Comparison of ENCODE assay signal across 14 cellular contexts in genomic region chr12:128268348-128268725, GRCh38. TPM values are rescaled to one million over a fixed set of nuclear protein-coding genes. Genes with fewer than 3 reads are reported as not detected.
DNase-seq lines count a peak whose midpoint lies in the region; ATAC-seq and TF ChIP-seq lines count a peak whose summit lies in the region.
"Had no signal": no experiment of that assay in that cellular context is flagged by ENCODE, and none has a peak within 500 bp of the region (broad histone marks: within the 10 kb centered on the region; RNA-seq: fewer than 3 reads in every experiment).

No MANE protein-coding gene starts in this region.

- no peak overlapping the region for H3K27ac ChIP-seq in esophagus muscularis mucosa (replicated peaks in 1 of 4)
- H3K27ac ChIP-seq in suprapubic skin, result no peak overlapping the region
- H3K27ac ChIP-seq: ascending aorta had no signal

- 2% methylated on average over 22 of the region's 34 CpGs for WGBS in esophagus muscularis mucosa
- WGBS in suprapubic skin, result 0% methylated on average over 14 of the region's 34 CpGs

- peaks cover 85% of the 10 kb centered on the region for H3K27me3 Mint-ChIP-seq in mesothelial cell of epicardium (ENCODE audit: low read depth)
- H3K27me3 Mint-ChIP-seq in activated CD4-positive, alpha-beta T cell treated with anti-CD3 and anti-CD28 coated beads, Interleukin-2, amount 10 ng/mL, durations not matched to agents 7 days and 5 days, result peaks cover 35% of the 10 kb centered on the region

- peaks cover 0 to 20% (median 2%) of the 10 kb centered on the region in 4 donors for H3K9me3 ChIP-seq in esophagus muscularis mucosa
- H3K9me3 ChIP-seq in suprapubic skin, result no peaks in the 10 kb centered on the region
- H3K9me3 ChIP-seq: ascending aorta had no signal

- DNase-seq in NCI-H748 treated with DMSO at 0.1 percent for 48 hours (lab: John Stamatoyannopoulos, UW) (peak; percentile 17), esophagus muscularis mucosa (ENCODE audit: extremely low spot score) (no peak), mesothelial cell of epicardium (ENCODE audit: low spot score in 2 of 2, unreplicated experiment in 2 of 2) (no peak), suprapubic skin (ENCODE audit: low spot score in 2 of 2) (no peak), DMS53 treated with DMSO at 0.1 percent for 48 hours (lab: John Stamatoyannopoulos, UW; ENCODE audit: unreplicated experiment) (no peak)
- DNase-seq in activated CD4-positive, alpha-beta T cell treated with anti-CD3 and anti-CD28 coated beads, Interleukin-2, amount 10 ng/mL, durations not matched to agents 7 days and 5 days, result no peak
- DNase-seq: activated T-cell treated with anti-CD3 and anti-CD28 coated beads, Interleukin-2, amount 50 U/mL, for 24 hours; CD4-positive, alpha-beta T cell; NCI-H2029; OCI-M1 had no signal

- H3K4me3 Mint-ChIP-seq in mesothelial cell of epicardium, result peak overlapping the region; percentile 75
- H3K4me3 Mint-ChIP-seq in activated CD4-positive, alpha-beta T cell treated with anti-CD3 and anti-CD28 coated beads, Interleukin-2, amount 10 ng/mL, durations not matched to agents 7 days and 5 days, result no peak overlapping the region
- H3K4me3 Mint-ChIP-seq: activated T-cell treated with anti-CD3 and anti-CD28 coated beads, Interleukin-2, amount 50 U/mL, for 24 hours; CD4-positive, alpha-beta T cell; memory B cell had no signal

- POLR2A ChIA-PET in activated CD4-positive, alpha-beta T cell treated with anti-CD3 and anti-CD28 coated beads, Interleukin-2, amount 10 ng/mL, durations not matched to agents 7 days and 5 days (lab: Charles Lee), result no interaction called here

- no peaks in the 10 kb centered on the region for H3K36me3 ChIP-seq in esophagus muscularis mucosa
- no peaks in the 10 kb centered on the region for H3K36me3 ChIP-seq in suprapubic skin
- H3K36me3 ChIP-seq: ascending aorta had no signal

- TF ChIP-seq POLR2A in esophagus muscularis mucosa (IDR thresholded peaks at IDR 0.05; ENCODE audit: low read depth) (no peak), suprapubic skin (IDR thresholded peaks at IDR 0.05) (no peak)

- H3K27me3 ChIP-seq in esophagus muscularis mucosa (peaks cover 3 to 84% (median 12%) of the 10 kb centered on the region in 4 donors), suprapubic skin (peaks cover 62% of the 10 kb centered on the region)
- H3K27me3 ChIP-seq: ascending aorta had no signal

- no peak overlapping the region for H3K27ac Mint-ChIP-seq in mesothelial cell of epicardium
- H3K27ac Mint-ChIP-seq in activated CD4-positive, alpha-beta T cell treated with anti-CD3 and anti-CD28 coated beads, Interleukin-2, amount 10 ng/mL, durations not matched to agents 7 days and 5 days, result no peak overlapping the region
- H3K27ac Mint-ChIP-seq: activated T-cell treated with anti-CD3 and anti-CD28 coated beads, Interleukin-2, amount 50 U/mL, for 24 hours; CD4-positive, alpha-beta T cell; memory B cell had no signal

- H3K4me3 ChIP-seq in esophagus muscularis mucosa (peak overlapping the region; percentile 39 to 59 (median 45)), suprapubic skin (peak overlapping the region; percentile 49)

- intact Hi-C loops in esophagus muscularis mucosa (cut with DNase I), result no loop called here

- CTCF ChIA-PET in activated CD4-positive, alpha-beta T cell treated with anti-CD3 and anti-CD28 coated beads, Interleukin-2, amount 10 ng/mL, durations not matched to agents 7 days and 5 days (lab: Charles Lee), result no interaction called here

- ATAC-seq in GM19463 (IDR thresholded peaks at IDR 0.05; ENCODE audit: unreplicated experiment), result no peak

- H3K4me1 ChIP-seq in esophagus muscularis mucosa (peaks cover 12 to 27% (median 19%) of the 10 kb centered on the region in 4 donors), suprapubic skin (peaks cover 30% of the 10 kb centered on the region)
- H3K4me1 ChIP-seq: ascending aorta had no signal

- H3K36me3 Mint-ChIP-seq in mesothelial cell of epicardium, result no peaks in the 10 kb centered on the region
- no peaks in the 10 kb centered on the region for H3K36me3 Mint-ChIP-seq in activated CD4-positive, alpha-beta T cell treated with anti-CD3 and anti-CD28 coated beads, Interleukin-2, amount 10 ng/mL, durations not matched to agents 7 days and 5 days (ENCODE audit: low read depth)
- H3K36me3 Mint-ChIP-seq: memory B cell had no signal

- TF ChIP-seq CTCF in esophagus muscularis mucosa (IDR thresholded peaks at IDR 0.05), result no peak
- no peak for TF ChIP-seq CTCF in mesothelial cell of epicardium (IDR thresholded peaks at IDR 0.05; ENCODE audit: unreplicated experiment)
- no peak for TF ChIP-seq CTCF in suprapubic skin (IDR thresholded peaks at IDR 0.05)

- no peak for TF ChIP-seq EP300 in esophagus muscularis mucosa (IDR thresholded peaks at IDR 0.05)
- no peak for TF ChIP-seq EP300 in suprapubic skin (IDR thresholded peaks at IDR 0.05)

- peaks cover 20% of the 10 kb centered on the region for H3K9me3 Mint-ChIP-seq in mesothelial cell of epicardium
- H3K9me3 Mint-ChIP-seq in activated CD4-positive, alpha-beta T cell treated with anti-CD3 and anti-CD28 coated beads, Interleukin-2, amount 10 ng/mL, durations not matched to agents 7 days and 5 days, result peaks cover 6% of the 10 kb centered on the region

- H3K4me1 Mint-ChIP-seq in mesothelial cell of epicardium, result peaks cover 8% of the 10 kb centered on the region
- no peaks in the 10 kb centered on the region for H3K4me1 Mint-ChIP-seq in activated CD4-positive, alpha-beta T cell treated with anti-CD3 and anti-CD28 coated beads, Interleukin-2, amount 10 ng/mL, durations not matched to agents 7 days and 5 days
- H3K4me1 Mint-ChIP-seq: memory B cell had no signal

RNA-seq across cellular contexts. Expression of gene TMEM132C, which starts 1.4 kb away (rescaled TPM):
- total RNA-seq in esophagus muscularis mucosa (1 to 10 TPM; 2.9 to 3.8 (median 3.5) TPM), mesothelial cell of epicardium (24.2 to 26.0 TPM (median 25.5 TPM) in 3 replicates), suprapubic skin (1 to 10 TPM; 1.2 to 3.8 (median 2.3) TPM)
- total RNA-seq in activated CD4-positive, alpha-beta T cell treated with anti-CD3 and anti-CD28 coated beads, Interleukin-2, amount 10 ng/mL, durations not matched to agents 7 days and 5 days, result not detected
- total RNA-seq: CD4-positive, alpha-beta T cell; T-helper 1 cell treated with Interleukin-12 subunit alpha and Interleukin-12 subunit beta and Interleukin-4 antibody, amounts not matched to agents 30 ng/mL and 1 ng/mL, for 36 hours had no signal
